In genomic region chr16:54347961-54348360, GRCh38 we compare ENCODE assay signal across 30 cellular contexts.
A peak's percentile ranks its signal among the peaks of the same experiment; 100 is the strongest.
DNase-seq lines count a peak whose midpoint lies in the region; ATAC-seq, FAIRE-seq and TF ChIP-seq lines count a peak whose summit lies in the region.
"Had no signal": no experiment of that assay in that cellular context is flagged by ENCODE, and none has a peak within 500 bp of the region (broad histone marks: within the 10 kb centered on the region; RNA-seq: fewer than 3 reads in every experiment).

No MANE protein-coding gene starts in this region.

- no CpG with 5 or more reads among the region's 1 CpG for WGBS in neuronal stem cell (ENCODE audit: extremely low coverage in 2 of 2, insufficient read length in 2 of 2, insufficient replicate concordance in 1 of 2), 2 donors

- peaks cover 0 to 4% (median 0%) of the 10 kb centered on the region in 3 experiments for H3K27me3 ChIP-seq in neuronal stem cell (ENCODE audit: control insufficient read depth in 3 of 3, insufficient read depth in 3 of 3, low read depth in 1 of 3, low read length in 3 of 3)
- H3K27me3 ChIP-seq: testis, uterus had no signal

- H3K9ac ChIP-seq in neuronal stem cell (ENCODE audit: low read depth, low read length, poor library complexity) = no peak overlapping the region

- peak; percentile 75 for ATAC-seq in esophagus mucosa
- no peak for ATAC-seq in GM21723 (IDR thresholded peaks at IDR 0.05; ENCODE audit: unreplicated experiment)
- no peak for ATAC-seq in stimulated activated naive CD8-positive, alpha-beta T cell treated with anti-CD3 and anti-CD28 coated beads, Interleukin-15, Interleukin-2, amounts not matched to agents 100 U/mL and 50 U/mL, for 24 hours
- ATAC-seq: GM12878, Right ventricle myocardium inferior, sciatic nerve, SK-N-SH treated with all-trans-retinoic acid at 6 μM for 48 hours had no signal

- POLR2A ChIA-PET in HEK293 (lab: Yijun Ruan, JAX) = no interaction called here

- H2AK5ac ChIP-seq in neuronal stem cell (ENCODE audit: low read depth, low read length) = no peak overlapping the region

- no peak overlapping the region for H2AFZ ChIP-seq in neuronal stem cell (ENCODE audit: low read length)

- H3K9me3 ChIP-seq in HEK293 (ENCODE audit: control insufficient read depth, insufficient read depth, low read depth, low read length) (no peaks in the 10 kb centered on the region), neuronal stem cell (replicated peaks in 1 of 2; ENCODE audit: control insufficient read depth in 2 of 2, insufficient read depth in 1 of 2, low read depth in 1 of 2, low read length in 2 of 2) (peaks cover 7 to 8% of the 10 kb centered on the region in 2 donors)
- H3K9me3 ChIP-seq: Caco-2, testis, uterus had no signal

- no peak overlapping the region for H3K4ac ChIP-seq in neuronal stem cell (ENCODE audit: low read length)

- H3K4me2 ChIP-seq in neuronal stem cell (ENCODE audit: insufficient read depth, low read length, poor library complexity, severe bottlenecking) = no peak overlapping the region

- peak overlapping the region; percentile 78 for H2BK12ac ChIP-seq in neuronal stem cell (ENCODE audit: low read length)

- no peak overlapping the region for H3K14ac ChIP-seq in neuronal stem cell (ENCODE audit: low read length)

- H3K36me3 ChIP-seq in HEK293 (ENCODE audit: control insufficient read depth in 2 of 2, insufficient read depth in 1 of 2, low read length in 2 of 2) (no peaks in the 10 kb centered on the region), neuronal stem cell (replicated peaks in 1 of 2; ENCODE audit: control insufficient read depth in 2 of 2, insufficient read depth in 2 of 2, low read length in 2 of 2) (no peaks in the 10 kb centered on the region)
- H3K36me3 ChIP-seq: uterus had no signal

- peak overlapping the region; percentile 87 for H2BK15ac ChIP-seq in neuronal stem cell (ENCODE audit: low read length)

- H4K8ac ChIP-seq in neuronal stem cell (ENCODE audit: low read depth, low read length) = no peak overlapping the region

- no peak overlapping the region for H3K23ac ChIP-seq in neuronal stem cell (ENCODE audit: low read depth, low read length, poor library complexity)

- peak overlapping the region; percentile 83 for H3K18ac ChIP-seq in neuronal stem cell (ENCODE audit: low read length)

- H4K91ac ChIP-seq in neuronal stem cell (ENCODE audit: low read depth, low read length, poor library complexity) = peak overlapping the region; percentile 32

- H3K4me1 ChIP-seq in HEK293 (ENCODE audit: control insufficient read depth, insufficient read depth, low read length) = no peaks in the 10 kb centered on the region
- peaks cover 6 to 17% of the 10 kb centered on the region in 2 donors for H3K4me1 ChIP-seq in neuronal stem cell (ENCODE audit: control insufficient read depth in 2 of 2, insufficient read depth in 1 of 2, low read depth in 1 of 2, low read length in 2 of 2)
- H3K4me1 ChIP-seq: Caco-2, testis, uterus had no signal

- H3K27ac ChIP-seq in HEK293 (ENCODE audit: extremely low read depth, low read depth, low read length) = no peak overlapping the region
- no peak overlapping the region for H3K27ac ChIP-seq in neuronal stem cell (replicated peaks; ENCODE audit: low read length)
- H3K27ac ChIP-seq: testis, uterus had no signal

- no peak overlapping the region for H2BK120ac ChIP-seq in neuronal stem cell (ENCODE audit: low read depth, low read length)

- peak; percentile 88 for FAIRE-seq in RCC 7860 (lab: Jason Lieb, UNC)
- FAIRE-seq: GM12878, HTR-8/SVneo had no signal

- DNase-seq in RCC 7860 (ENCODE audit: low spot score) (peak; percentile 49), neuronal stem cell (ENCODE audit: low spot score) (no peak), ecto neural progenitor cell (ENCODE audit: low spot score) (no peak)
- no peak for DNase-seq in stimulated activated naive CD8-positive, alpha-beta T cell treated with anti-CD3 and anti-CD28 coated beads, Interleukin-15, Interleukin-2, amounts not matched to agents 100 U/mL and 50 U/mL, for 24 hours
- DNase-seq: activated CD4-positive, alpha-beta T cell treated with anti-CD3 and anti-CD28 coated beads for 4 hours; activated effector memory CD4-positive, alpha-beta T cell treated with anti-CD3 and anti-CD28 coated beads, Interleukin-2, amount 50 U/mL, for 16 hours; activated naive CD8-positive, alpha-beta T cell treated with anti-CD3 and anti-CD28 coated beads for 36 hours; activated T-cell treated with anti-CD3 and anti-CD28 coated beads, Interleukin-2, amount 50 U/mL, for 1 hour; aorta; C1 segment of cervical spinal cord; Caco-2; caudate nucleus; cortex of kidney; KG1; kidney glomerular epithelial cell; NCI-H1417 treated with DMSO at 0.1 percent for 48 hours; NCI-H2081; NCI-H774; stimulated activated CD4-positive, alpha-beta T cell treated with anti-CD3 and anti-CD28 coated beads, Interleukin-15, amount 100 ng/mL, for 24 hours; stimulated activated naive CD4-positive, alpha-beta T cell treated with Interleukin-2 at 50 U/mL for 16 hours; testis; uterus had no signal

- CTCF ChIA-PET in HEK293 (lab: Yijun Ruan, JAX) = no interaction called here

- H3K79me1 ChIP-seq in neuronal stem cell (ENCODE audit: low read depth, low read length) = no peaks in the 10 kb centered on the region

- TF ChIP-seq CTCF in HEK293 (tag by site-specific recombination; IDR thresholded peaks at IDR 0.05) = no peak

- no peak overlapping the region for H2BK5ac ChIP-seq in neuronal stem cell (ENCODE audit: low read length)

- H3K4me3 ChIP-seq in HEK293 (ENCODE audit: low read depth, low read length) (no peak overlapping the region), neuronal stem cell (ENCODE audit: low read length in 2 of 2) (no peak overlapping the region)
- H3K4me3 ChIP-seq: GM12878, testis, uterus had no signal

TF ChIP-seq in HEK293, 187 proteins besides CTCF, POLR2A, EP300 and RAD21 (continues in another document):
- TF ChIP-seq ZNF155 (tag by site-specific recombination; IDR thresholded peaks at IDR 0.05) (no peak), ZNF561 (tag by site-specific recombination; IDR thresholded peaks at IDR 0.05; ENCODE audit: borderline replicate concordance) (no peak), GFI1B (tag by site-specific recombination; IDR thresholded peaks at IDR 0.05) (no peak), ZBTB48 (tag by site-specific recombination; IDR thresholded peaks at IDR 0.05) (no peak), SCRT2 (tag by site-specific recombination; IDR thresholded peaks at IDR 0.05) (peak; percentile 94), SETDB1 (IDR thresholded peaks at IDR 0.05; ENCODE audit: insufficient read length, low read length) (peak; percentile 45), FEZF1 (tag by site-specific recombination; IDR thresholded peaks at IDR 0.05) (no peak)
- TF ChIP-seq, protein P1, sequence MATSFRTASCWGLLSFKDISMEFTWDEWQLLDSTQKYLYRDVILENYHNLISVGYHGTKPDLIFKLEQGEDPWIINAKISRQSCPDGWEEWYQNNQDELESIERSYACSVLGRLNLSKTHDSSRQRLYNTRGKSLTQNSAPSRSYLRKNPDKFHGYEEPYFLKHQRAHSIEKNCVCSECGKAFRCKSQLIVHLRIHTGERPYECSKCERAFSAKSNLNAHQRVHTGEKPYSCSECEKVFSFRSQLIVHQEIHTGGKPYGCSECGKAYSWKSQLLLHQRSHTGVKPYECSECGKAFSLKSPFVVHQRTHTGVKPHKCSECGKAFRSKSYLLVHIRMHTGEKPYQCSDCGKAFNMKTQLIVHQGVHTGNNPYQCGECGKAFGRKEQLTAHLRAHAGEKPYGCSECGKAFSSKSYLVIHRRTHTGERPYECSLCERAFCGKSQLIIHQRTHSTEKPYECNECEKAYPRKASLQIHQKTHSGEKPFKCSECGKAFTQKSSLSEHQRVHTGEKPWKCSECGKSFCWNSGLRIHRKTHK (tag by site-specific recombination; IDR thresholded peaks at IDR 0.05) = no peak
- TF ChIP-seq, protein P2, sequence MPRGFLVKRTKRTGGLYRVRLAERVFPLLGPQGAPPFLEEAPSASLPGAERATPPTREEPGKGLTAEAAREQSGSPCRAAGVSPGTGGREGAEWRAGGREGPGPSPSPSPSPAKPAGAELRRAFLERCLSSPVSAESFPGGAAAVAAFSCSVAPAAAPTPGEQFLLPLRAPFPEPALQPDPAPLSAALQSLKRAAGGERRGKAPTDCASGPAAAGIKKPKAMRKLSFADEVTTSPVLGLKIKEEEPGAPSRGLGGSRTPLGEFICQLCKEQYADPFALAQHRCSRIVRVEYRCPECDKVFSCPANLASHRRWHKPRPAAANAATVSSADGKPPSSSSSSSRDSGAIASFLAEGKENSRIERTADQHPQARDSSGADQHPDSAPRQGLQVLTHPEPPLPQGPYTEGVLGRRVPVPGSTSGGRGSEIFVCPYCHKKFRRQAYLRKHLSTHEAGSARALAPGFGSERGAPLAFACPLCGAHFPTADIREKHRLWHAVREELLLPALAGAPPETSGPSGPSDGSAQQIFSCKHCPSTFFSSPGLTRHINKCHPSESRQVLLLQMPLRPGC (tag by site-specific recombination; IDR thresholded peaks at IDR 0.05) = no peak
- TF ChIP-seq, protein P3, sequence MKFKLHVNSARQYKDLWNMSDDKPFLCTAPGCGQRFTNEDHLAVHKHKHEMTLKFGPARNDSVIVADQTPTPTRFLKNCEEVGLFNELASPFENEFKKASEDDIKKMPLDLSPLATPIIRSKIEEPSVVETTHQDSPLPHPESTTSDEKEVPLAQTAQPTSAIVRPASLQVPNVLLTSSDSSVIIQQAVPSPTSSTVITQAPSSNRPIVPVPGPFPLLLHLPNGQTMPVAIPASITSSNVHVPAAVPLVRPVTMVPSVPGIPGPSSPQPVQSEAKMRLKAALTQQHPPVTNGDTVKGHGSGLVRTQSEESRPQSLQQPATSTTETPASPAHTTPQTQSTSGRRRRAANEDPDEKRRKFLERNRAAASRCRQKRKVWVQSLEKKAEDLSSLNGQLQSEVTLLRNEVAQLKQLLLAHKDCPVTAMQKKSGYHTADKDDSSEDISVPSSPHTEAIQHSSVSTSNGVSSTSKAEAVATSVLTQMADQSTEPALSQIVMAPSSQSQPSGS (tag by site-specific recombination; IDR thresholded peaks at IDR 0.05; ENCODE audit: low read depth) = no peak
